8 cellular contexts compared by ENCODE assay signal in genomic region chr2:133266075-133266925, GRCh38.
DNase-seq lines count a peak whose midpoint lies in the region; ATAC-seq and TF ChIP-seq lines count a peak whose summit lies in the region.

No MANE protein-coding gene starts in this region.

- no peaks in the 10 kb centered on the region for H3K36me3 ChIP-seq in skeletal muscle satellite cell (ENCODE audit: insufficient read depth, low read length)

- peaks cover 14% of the 10 kb centered on the region for H3K4me1 ChIP-seq in skeletal muscle satellite cell (ENCODE audit: control insufficient read depth, insufficient read depth, low read length)

- ATAC-seq in GM19463 (IDR thresholded peaks at IDR 0.05; ENCODE audit: unreplicated experiment): peak; percentile 46
- no peak for ATAC-seq in HG02981 (IDR thresholded peaks at IDR 0.05; ENCODE audit: unreplicated experiment)
- ATAC-seq in HG03432 (IDR thresholded peaks at IDR 0.05; ENCODE audit: unreplicated experiment): no peak

- H3K27ac ChIP-seq in VCaP: peak overlapping the region; percentile 30; the same call in 1 of the 2 replicates

- H3K27me3 ChIP-seq in skeletal muscle satellite cell (ENCODE audit: control insufficient read depth, insufficient read depth, low read length): no peaks in the 10 kb centered on the region

- peak; percentile 40 for DNase-seq in hepatic stellate cell (ENCODE audit: low spot score)
- no peak for DNase-seq in NCI-H146 (lab: John Stamatoyannopoulos, UW)
- no peak for DNase-seq in germinal center (ENCODE audit: low spot score)

- no peak for TF ChIP-seq CTCF in VCaP (conservative IDR thresholded peaks at IDR 0.05)

- H3K4me2 ChIP-seq in skeletal muscle satellite cell (ENCODE audit: low read length): peak overlapping the region; percentile 84

- H3K4me3 ChIP-seq in skeletal muscle satellite cell (ENCODE audit: low read length): peak overlapping the region; percentile 74

- no peaks in the 10 kb centered on the region for H3K9me3 ChIP-seq in skeletal muscle satellite cell (replicated peaks; ENCODE audit: low read length)

- peak overlapping the region; percentile 56 for H3K9ac ChIP-seq in skeletal muscle satellite cell (ENCODE audit: low read depth, low read length)
